ENCODE assay signal across 1 cellular context in the genomic region with DNA sequence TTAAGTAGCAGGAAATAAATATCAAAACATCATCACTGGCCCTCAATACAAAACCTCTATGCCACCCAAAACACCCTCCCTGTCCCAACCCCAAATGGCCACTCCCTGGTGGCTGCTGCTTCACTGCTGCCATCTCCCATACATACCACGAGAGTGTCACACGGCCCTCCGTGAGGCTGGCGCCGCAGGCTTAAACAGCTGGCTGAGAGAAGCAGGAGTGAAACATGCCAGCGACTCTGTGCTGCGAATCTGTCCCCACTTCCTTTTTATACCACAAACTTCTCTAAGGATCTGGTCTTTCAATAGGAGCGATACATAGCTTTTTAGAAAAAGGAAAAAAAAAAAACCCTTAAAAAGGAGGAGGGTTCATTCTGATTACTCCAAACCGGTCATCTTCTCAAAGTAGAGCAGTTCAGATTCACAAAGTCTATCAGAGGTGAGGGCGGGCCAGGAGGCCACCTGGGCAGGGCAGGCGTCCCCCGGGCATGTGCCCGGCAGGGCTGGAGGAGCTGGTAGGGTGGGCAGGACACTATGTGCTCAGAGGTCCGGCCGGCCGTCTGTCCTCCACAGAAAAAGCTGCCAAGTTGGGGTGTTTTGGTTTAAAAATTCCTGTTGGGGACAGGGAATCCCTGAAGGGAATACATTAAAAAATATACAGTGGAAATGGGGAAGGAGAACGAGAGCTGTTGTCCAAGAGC.
TF ChIP-seq lines count a peak whose summit lies in the region.

No MANE protein-coding gene starts in this region.

TF ChIP-seq in HepG2, 621 proteins besides CTCF, POLR2A, EP300 and RAD21:
- TF ChIP-seq HOXD1 (CRISPR knock-in tag; IDR thresholded peaks at IDR 0.05) (no peak), SALL2 (CRISPR knock-in tag; IDR thresholded peaks at IDR 0.05) (no peak), HHEX (CRISPR knock-in tag; IDR thresholded peaks at IDR 0.05) (no peak), POLR2AphosphoS2 (IDR thresholded peaks at IDR 0.05; ENCODE audit: low read depth, low read length) (no peak), FOXK2 (IDR thresholded peaks at IDR 0.05) (no peak), ISL2 (CRISPR knock-in tag; IDR thresholded peaks at IDR 0.05) (no peak), ZNF766 (CRISPR knock-in tag; IDR thresholded peaks at IDR 0.05; ENCODE audit: borderline replicate concordance) (no peak), GMEB1 (CRISPR knock-in tag; IDR thresholded peaks at IDR 0.05; ENCODE audit: borderline replicate concordance) (no peak), ZMAT3 (CRISPR knock-in tag; conservative IDR thresholded peaks at IDR 0.05) (no peak), ZNF562 (CRISPR knock-in tag; IDR thresholded peaks at IDR 0.05; ENCODE audit: borderline replicate concordance) (no peak), ZNF329 (CRISPR knock-in tag; IDR thresholded peaks at IDR 0.05; ENCODE audit: low read depth) (no peak)
- TF ChIP-seq, protein P1, sequence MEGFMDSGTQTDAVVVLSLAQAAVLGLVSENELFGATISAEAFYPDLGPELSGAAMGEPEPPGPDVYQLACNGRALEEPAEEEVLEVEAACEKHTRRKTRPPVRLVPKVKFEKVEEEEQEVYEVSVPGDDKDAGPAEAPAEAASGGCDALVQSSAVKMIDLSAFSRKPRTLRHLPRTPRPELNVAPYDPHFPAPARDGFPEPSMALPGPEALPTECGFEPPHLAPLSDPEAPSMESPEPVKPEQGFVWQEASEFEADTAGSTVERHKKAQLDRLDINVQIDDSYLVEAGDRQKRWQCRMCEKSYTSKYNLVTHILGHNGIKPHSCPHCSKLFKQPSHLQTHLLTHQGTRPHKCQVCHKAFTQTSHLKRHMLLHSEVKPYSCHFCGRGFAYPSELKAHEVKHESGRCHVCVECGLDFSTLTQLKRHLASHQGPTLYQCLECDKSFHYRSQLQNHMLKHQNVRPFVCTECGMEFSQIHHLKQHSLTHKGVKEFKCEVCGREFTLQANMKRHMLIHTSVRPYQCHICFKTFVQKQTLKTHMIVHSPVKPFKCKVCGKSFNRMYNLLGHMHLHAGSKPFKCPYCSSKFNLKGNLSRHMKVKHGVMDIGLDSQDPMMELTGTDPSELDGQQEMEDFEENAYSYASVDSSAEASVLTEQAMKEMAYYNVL (CRISPR knock-in tag; IDR thresholded peaks at IDR 0.05; ENCODE audit: borderline replicate concordance): no peak
